8 cellular contexts compared by ENCODE assay signal in genomic region chr2:144332356-144333143, GRCh38.
DNase-seq lines count a peak whose midpoint lies in the region; ATAC-seq and TF ChIP-seq lines count a peak whose summit lies in the region.

No MANE protein-coding gene starts in this region.

- peaks cover 6% of the 10 kb centered on the region for H3K27me3 Mint-ChIP-seq in activated CD4-positive, alpha-beta T cell treated with anti-CD3 and anti-CD28 coated beads, Interleukin-2, amount 10 ng/mL, durations not matched to agents 24 days and 14 days
- H3K27me3 Mint-ChIP-seq in dendritic cell treated with granulocyte-macrophage colony-stimulating factor and Interleukin-4, amounts not matched to agents 40 ng/mL and 50 ng/mL, for 4 days = peaks cover 9% of the 10 kb centered on the region

- H3K9me3 ChIP-seq in liver (ENCODE audit: control insufficient read depth in 4 of 4, low read length in 3 of 4) = no peaks in the 10 kb centered on the region

- peaks cover 16% of the 10 kb centered on the region for H3K36me3 Mint-ChIP-seq in activated CD4-positive, alpha-beta T cell treated with anti-CD3 and anti-CD28 coated beads, Interleukin-2, amount 10 ng/mL, durations not matched to agents 24 days and 14 days (ENCODE audit: low read depth)
- H3K36me3 Mint-ChIP-seq in dendritic cell treated with granulocyte-macrophage colony-stimulating factor and Interleukin-4, amounts not matched to agents 40 ng/mL and 50 ng/mL, for 4 days (ENCODE audit: low read depth) = peaks cover 15% of the 10 kb centered on the region

- 2% methylated on average over 77 of the region's 77 CpGs for WGBS in liver

- intact Hi-C loops in activated CD4-positive, alpha-beta T cell treated with anti-CD3 and anti-CD28 coated beads, Interleukin-2, amount 10 ng/mL, durations not matched to agents 24 days and 14 days (cut with micrococcal nuclease) = loop anchor here (1.0 to 10.0 kb wide), 6 partner anchors 18 to 1200 kb away; no protein-coding TSS in a partner anchor
- intact Hi-C loops in dendritic cell treated with granulocyte-macrophage colony-stimulating factor and Interleukin-4, amounts not matched to agents 40 ng/mL and 50 ng/mL, for 4 days (cut with micrococcal nuclease) = loop anchor here (5.0 kb wide), 2 partner anchors 50 to 190 kb away; no protein-coding TSS in a partner anchor

- no peaks in the 10 kb centered on the region for H3K27me3 ChIP-seq in liver (ENCODE audit: control insufficient read depth in 4 of 4, insufficient read depth in 4 of 4, low read length in 3 of 4)

- no peak for TF ChIP-seq RAD21 in liver (IDR thresholded peaks at IDR 0.05)

- TF ChIP-seq CTCF in C4-2B (conservative IDR thresholded peaks at IDR 0.05) = no peak
- TF ChIP-seq CTCF in liver (IDR thresholded peaks at IDR 0.05; ENCODE audit: low read depth, low read length, missing input control) = no peak

- H3K27ac Mint-ChIP-seq in activated CD4-positive, alpha-beta T cell treated with anti-CD3 and anti-CD28 coated beads, Interleukin-2, amount 10 ng/mL, durations not matched to agents 24 days and 14 days = peak overlapping the region; percentile 90
- H3K27ac Mint-ChIP-seq in dendritic cell treated with granulocyte-macrophage colony-stimulating factor and Interleukin-4, amounts not matched to agents 40 ng/mL and 50 ng/mL, for 4 days = peak overlapping the region; percentile 88

- H3K36me3 ChIP-seq in liver (ENCODE audit: control insufficient read depth in 4 of 4, insufficient read depth in 3 of 4, low read depth in 1 of 4, low read length in 3 of 4) = no peaks in the 10 kb centered on the region

- peak overlapping the region; percentile 1 to 76 for H3K9ac ChIP-seq in liver (ENCODE audit: low read depth in 1 of 2, low read length in 2 of 2)

- peaks cover 0 to 14% (median 10%) of the 10 kb centered on the region in 4 donors for H3K4me1 ChIP-seq in liver (ENCODE audit: control insufficient read depth in 4 of 4, insufficient read depth in 4 of 4, low read length in 3 of 4)

- H3K9me3 Mint-ChIP-seq in activated CD4-positive, alpha-beta T cell treated with anti-CD3 and anti-CD28 coated beads, Interleukin-2, amount 10 ng/mL, durations not matched to agents 24 days and 14 days = peaks cover 7% of the 10 kb centered on the region
- no peaks in the 10 kb centered on the region for H3K9me3 Mint-ChIP-seq in dendritic cell treated with granulocyte-macrophage colony-stimulating factor and Interleukin-4, amounts not matched to agents 40 ng/mL and 50 ng/mL, for 4 days

- H3K4me3 ChIP-seq in liver (ENCODE audit: low read depth in 1 of 3, low read length in 3 of 3) = peak overlapping the region; percentile 73 to 86 (median 76)

- H3K4me1 Mint-ChIP-seq in activated CD4-positive, alpha-beta T cell treated with anti-CD3 and anti-CD28 coated beads, Interleukin-2, amount 10 ng/mL, durations not matched to agents 24 days and 14 days = peaks cover 44% of the 10 kb centered on the region
- H3K4me1 Mint-ChIP-seq in dendritic cell treated with granulocyte-macrophage colony-stimulating factor and Interleukin-4, amounts not matched to agents 40 ng/mL and 50 ng/mL, for 4 days (ENCODE audit: low read depth) = peaks cover 19% of the 10 kb centered on the region

- H3K4me3 Mint-ChIP-seq in activated CD4-positive, alpha-beta T cell treated with anti-CD3 and anti-CD28 coated beads, Interleukin-2, amount 10 ng/mL, durations not matched to agents 24 days and 14 days = peak overlapping the region; percentile 95
- peak overlapping the region; percentile 89 for H3K4me3 Mint-ChIP-seq in dendritic cell treated with granulocyte-macrophage colony-stimulating factor and Interleukin-4, amounts not matched to agents 40 ng/mL and 50 ng/mL, for 4 days

- H3K27ac ChIP-seq in C4-2B (peak overlapping the region; percentile 90), liver (ENCODE audit: low read depth in 1 of 2, low read length in 2 of 2) (peak overlapping the region; percentile 86 to 89)

- peak; percentile 89 for DNase-seq in NCI-H510A treated with DMSO at 0.1 percent for 48 hours (lab: John Stamatoyannopoulos, UW)
- DNase-seq in activated CD4-positive, alpha-beta T cell treated with anti-CD3 and anti-CD28 coated beads, Interleukin-2, amount 10 ng/mL, durations not matched to agents 24 days and 14 days = peak; percentile 98
- peak; percentile 89 for DNase-seq in stimulated activated CD4-positive, alpha-beta T cell treated with anti-CD3 and anti-CD28 coated beads, Interleukin-4, amount 100 ng/mL, for 1 hour

- peak; percentile 92 for ATAC-seq in GM19328 (IDR thresholded peaks at IDR 0.05; ENCODE audit: unreplicated experiment)
- peak; percentile 90 for ATAC-seq in HG03457 (IDR thresholded peaks at IDR 0.05; ENCODE audit: unreplicated experiment)

TF ChIP-seq in liver, 16 proteins besides CTCF, POLR2A, EP300 and RAD21:
- peak; percentile 21 for TF ChIP-seq YY1 (IDR thresholded peaks at IDR 0.05)
- TF ChIP-seq, protein P1, sequence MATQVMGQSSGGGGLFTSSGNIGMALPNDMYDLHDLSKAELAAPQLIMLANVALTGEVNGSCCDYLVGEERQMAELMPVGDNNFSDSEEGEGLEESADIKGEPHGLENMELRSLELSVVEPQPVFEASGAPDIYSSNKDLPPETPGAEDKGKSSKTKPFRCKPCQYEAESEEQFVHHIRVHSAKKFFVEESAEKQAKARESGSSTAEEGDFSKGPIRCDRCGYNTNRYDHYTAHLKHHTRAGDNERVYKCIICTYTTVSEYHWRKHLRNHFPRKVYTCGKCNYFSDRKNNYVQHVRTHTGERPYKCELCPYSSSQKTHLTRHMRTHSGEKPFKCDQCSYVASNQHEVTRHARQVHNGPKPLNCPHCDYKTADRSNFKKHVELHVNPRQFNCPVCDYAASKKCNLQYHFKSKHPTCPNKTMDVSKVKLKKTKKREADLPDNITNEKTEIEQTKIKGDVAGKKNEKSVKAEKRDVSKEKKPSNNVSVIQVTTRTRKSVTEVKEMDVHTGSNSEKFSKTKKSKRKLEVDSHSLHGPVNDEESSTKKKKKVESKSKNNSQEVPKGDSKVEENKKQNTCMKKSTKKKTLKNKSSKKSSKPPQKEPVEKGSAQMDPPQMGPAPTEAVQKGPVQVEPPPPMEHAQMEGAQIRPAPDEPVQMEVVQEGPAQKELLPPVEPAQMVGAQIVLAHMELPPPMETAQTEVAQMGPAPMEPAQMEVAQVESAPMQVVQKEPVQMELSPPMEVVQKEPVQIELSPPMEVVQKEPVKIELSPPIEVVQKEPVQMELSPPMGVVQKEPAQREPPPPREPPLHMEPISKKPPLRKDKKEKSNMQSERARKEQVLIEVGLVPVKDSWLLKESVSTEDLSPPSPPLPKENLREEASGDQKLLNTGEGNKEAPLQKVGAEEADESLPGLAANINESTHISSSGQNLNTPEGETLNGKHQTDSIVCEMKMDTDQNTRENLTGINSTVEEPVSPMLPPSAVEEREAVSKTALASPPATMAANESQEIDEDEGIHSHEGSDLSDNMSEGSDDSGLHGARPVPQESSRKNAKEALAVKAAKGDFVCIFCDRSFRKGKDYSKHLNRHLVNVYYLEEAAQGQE (IDR thresholded peaks at IDR 0.05) = no peak

Comparison
In these comparisons a context has a peak if more than half of its experiments do, and no peak if none do; other contexts are left out.
1. Peak in every context shown above with its lines: DNase-seq, ATAC-seq, H3K4me3 ChIP-seq and H3K27ac ChIP-seq.